Comparison of ENCODE assay signal across 1 cellular context in genomic region chr1:209527993-209528392, GRCh38.
TF ChIP-seq lines count a peak whose summit lies in the region.

No MANE protein-coding gene starts in this region.

TF ChIP-seq in SK-N-SH, 30 proteins besides CTCF, POLR2A, EP300 and RAD21 (continued from another document):
- no peak for TF ChIP-seq REST (IDR thresholded peaks at IDR 0.05; ENCODE audit: low read depth, low read length)
- no peak for TF ChIP-seq CHD2 (IDR thresholded peaks at IDR 0.05; ENCODE audit: low read length, partially characterized antibody)
- TF ChIP-seq SMC3 (IDR thresholded peaks at IDR 0.05; ENCODE audit: low read depth, low read length): no peak
- no peak for TF ChIP-seq POLR2AphosphoS5 (IDR thresholded peaks at IDR 0.05; ENCODE audit: low read depth, low read length)
- no peak for TF ChIP-seq USF1 (IDR thresholded peaks at IDR 0.05; ENCODE audit: borderline replicate concordance, low read depth)
- no peak for TF ChIP-seq JUND (IDR thresholded peaks at IDR 0.05)
